8 cellular contexts compared by ENCODE assay signal in the genomic region with DNA sequence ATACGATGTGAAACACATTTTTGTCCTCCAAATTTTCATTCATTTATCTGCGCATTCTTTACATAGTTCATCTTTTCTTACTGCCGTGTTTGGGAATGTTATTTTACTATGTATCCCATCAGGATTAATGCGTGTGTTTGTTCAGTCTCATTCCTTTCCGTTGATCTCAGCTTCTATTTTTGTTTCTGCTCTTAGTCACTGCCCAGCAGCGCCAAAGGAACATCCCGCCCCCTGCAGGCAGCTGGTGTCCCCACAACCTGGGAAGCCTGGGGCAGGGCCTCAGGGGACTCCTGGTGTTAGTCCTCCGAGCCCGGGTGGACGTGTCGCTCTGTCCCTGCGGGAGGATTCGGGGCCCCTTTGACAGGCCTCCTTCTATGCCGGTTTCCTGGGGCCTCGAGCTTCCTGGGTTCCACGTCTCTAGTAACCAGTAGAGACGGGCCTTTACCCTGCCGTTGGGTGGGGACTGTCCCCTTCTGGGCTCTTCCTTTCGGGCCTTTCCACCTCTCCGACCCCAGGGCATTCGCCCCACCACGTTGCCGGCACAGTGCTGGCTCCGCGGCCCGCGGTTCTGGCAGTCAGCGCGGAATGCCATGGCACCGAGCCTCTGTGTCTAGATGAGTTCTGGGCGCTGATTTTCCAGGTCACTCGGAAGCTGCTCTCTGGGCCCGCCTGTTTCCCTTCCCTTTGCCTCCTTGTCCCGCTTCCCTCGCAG. TPM values are rescaled to one million over a fixed set of nuclear protein-coding genes. Genes with fewer than 3 reads are reported as not detected.
DNase-seq lines count a peak whose midpoint lies in the region; ATAC-seq and TF ChIP-seq lines count a peak whose summit lies in the region.

No MANE protein-coding gene starts in this region.

- no peaks in the 10 kb centered on the region for H3K79me2 ChIP-seq in OCI-LY1 (ENCODE audit: insufficient read depth, low read length)

- H3K4me3 Mint-ChIP-seq in Calu3 (ENCODE audit: low read depth, unreplicated experiment) = peak overlapping the region; percentile 72

- peak overlapping the region; percentile 76 for H3K9ac ChIP-seq in HUES64 (ENCODE audit: low read depth, low read length)
- peak overlapping the region; percentile 79 for H3K9ac ChIP-seq in OCI-LY1 (ENCODE audit: low read length)

- H3K9me3 Mint-ChIP-seq in Calu3 (ENCODE audit: low read depth, unreplicated experiment) = peaks cover 2% of the 10 kb centered on the region

- no peaks in the 10 kb centered on the region for H4K20me1 ChIP-seq in OCI-LY1 (ENCODE audit: insufficient read depth, low read length)

- H3K9me3 ChIP-seq in HUES64 (ENCODE audit: insufficient read depth, low read depth, low read length) (no peaks in the 10 kb centered on the region), OCI-LY1 (ENCODE audit: low read length) (no peaks in the 10 kb centered on the region), mucosa of descending colon (no peaks in the 10 kb centered on the region)

- H3K27me3 ChIP-seq in HUES64 (ENCODE audit: insufficient read depth, low read length) (no peaks in the 10 kb centered on the region), OCI-LY1 (ENCODE audit: insufficient read depth, low read length) (no peaks in the 10 kb centered on the region)

- H3K27ac ChIP-seq in HUES64 (ENCODE audit: low read depth, low read length) (peak overlapping the region; percentile 83), OCI-LY1 (ENCODE audit: low read depth, low read length, poor library complexity, severe bottlenecking) (peak overlapping the region; percentile 97), epithelial cell of prostate (peak overlapping the region; percentile 90)

- peak overlapping the region; percentile 57 for H3K4me3 ChIP-seq in HUES64 (ENCODE audit: low read length)
- H3K4me3 ChIP-seq in OCI-LY1 (ENCODE audit: low read depth, low read length, poor library complexity, severe bottlenecking) = peak overlapping the region; percentile 61
- H3K4me3 ChIP-seq in mucosa of descending colon = peak overlapping the region; percentile 14

- peak overlapping the region; percentile 71 for H3K4me2 ChIP-seq in OCI-LY1 (ENCODE audit: low read length)

- H3K36me3 ChIP-seq in HUES64 (ENCODE audit: insufficient read depth, low read length) = no peaks in the 10 kb centered on the region
- no peaks in the 10 kb centered on the region for H3K36me3 ChIP-seq in OCI-LY1 (ENCODE audit: insufficient read depth, low read length)
- H3K36me3 ChIP-seq in mucosa of descending colon (ENCODE audit: low read depth) = no peaks in the 10 kb centered on the region

- intact Hi-C loops in Calu3 (cut with micrococcal nuclease; ENCODE audit: unreplicated experiment) (loop anchor here (1.0 to 10.0 kb wide), 4 partner anchors 36 to 362 kb away; a partner anchor contains a TSS), mucosa of descending colon (cut with DNase I, micrococcal nuclease) (loop anchor here (5.0 to 10.0 kb wide), 2 partner anchors 78 to 134 kb away; no protein-coding TSS in a partner anchor)

- H3K27me3 Mint-ChIP-seq in Calu3 (ENCODE audit: unreplicated experiment) = no peaks in the 10 kb centered on the region

- peaks cover 33% of the 10 kb centered on the region for H3K4me1 Mint-ChIP-seq in Calu3 (ENCODE audit: low read depth, unreplicated experiment)

- BruUV-seq in Calu3 (replicated peaks; lab: Mats Ljungman, UMichigan) = TSS peak; percentile 99

- ATAC-seq in GM21381 (IDR thresholded peaks at IDR 0.05; ENCODE audit: unreplicated experiment) (peak; percentile 42), mucosa of descending colon (peak; percentile 90)

- WGBS in HUES64 = 4% methylated on average over 33 of the region's 35 CpGs

- H3F3A ChIP-seq in OCI-LY1 (ENCODE audit: insufficient read depth, low read length) = no peaks in the 10 kb centered on the region; the same call in 1 of the 2 replicates

- H3K36me3 Mint-ChIP-seq in Calu3 (ENCODE audit: insufficient read depth, unreplicated experiment) = peaks cover 23% of the 10 kb centered on the region

- H3K9me2 ChIP-seq in OCI-LY1 (ENCODE audit: low read depth, low read length) = no peaks in the 10 kb centered on the region

- DNase-seq in Calu3 (peak; percentile 97), activated T-cell treated with anti-CD3 and anti-CD28 coated beads for 4 hours (peak; percentile 81), epithelial cell of prostate (ENCODE audit: low read depth, low spot score) (no peak), mucosa of descending colon (peak; percentile 94 to 96 (median 95))
- DNase-seq in stimulated activated CD8-positive, alpha-beta memory T cell treated with anti-CD3 and anti-CD28 coated beads, Interleukin-4, amount 100 ng/mL, for 24 hours (ENCODE audit: low read depth) = peak; percentile 74

- H2AFZ ChIP-seq in OCI-LY1 (ENCODE audit: low read length) = no peak overlapping the region

- peak; percentile 81 for TF ChIP-seq CTCF in Calu3 (IDR thresholded peaks at IDR 0.05; ENCODE audit: unreplicated experiment)
- peak; percentile 97 for TF ChIP-seq CTCF in OCI-LY1 (IDR thresholded peaks at IDR 0.05; ENCODE audit: low read length)
- TF ChIP-seq CTCF in mucosa of descending colon (IDR thresholded peaks at IDR 0.05) = peak; percentile 96

- CTCF ChIA-PET in Calu3 (lab: Charles Lee) = interaction anchor here (0.7 to 2.2 kb wide), 14 partner anchors 12 to 152 kb away, joined by 3 to 16 read pairs (median 4); a partner anchor contains a TSS

- peak overlapping the region; percentile 93 for H3K27ac Mint-ChIP-seq in Calu3 (ENCODE audit: unreplicated experiment)

- H3K4me1 ChIP-seq in HUES64 (ENCODE audit: insufficient read depth, low read length) (peaks cover 20% of the 10 kb centered on the region), OCI-LY1 (ENCODE audit: insufficient read depth, low read length, severe bottlenecking) (peaks cover 95% of the 10 kb centered on the region), mucosa of descending colon (ENCODE audit: low read depth) (peaks cover 4% of the 10 kb centered on the region)

RNA-seq across cellular contexts. Expression of a gene that starts 39.8 kb away (rescaled TPM):
- 50.7 and 53.6 TPM in 2 replicates for total RNA-seq in Calu3 (2022)
- 63.0 TPM for polyA plus RNA-seq in HUES64 (2013, experiment 1 of 2)
- 64.2 TPM for polyA plus RNA-seq in HUES64 (2013, experiment 2 of 2)
- total RNA-seq in mucosa of descending colon = 10 to 100 TPM; 17.5 to 33.6 (median 18.0) TPM

RNA-seq across cellular contexts. Expression of a gene that starts 50.6 kb away (rescaled TPM):
- total RNA-seq in Calu3 (2022) (19.9 and 20.7 TPM in 2 replicates), mucosa of descending colon (10 to 100 TPM; 16.0 to 29.1 (median 19.7) TPM)
- 22.5 TPM for polyA plus RNA-seq in HUES64 (2013, experiment 1 of 2)
- polyA plus RNA-seq in HUES64 (2013, experiment 2 of 2) = 25.7 TPM
